ENCODE assay signal across 13 cellular contexts in the genomic region with DNA sequence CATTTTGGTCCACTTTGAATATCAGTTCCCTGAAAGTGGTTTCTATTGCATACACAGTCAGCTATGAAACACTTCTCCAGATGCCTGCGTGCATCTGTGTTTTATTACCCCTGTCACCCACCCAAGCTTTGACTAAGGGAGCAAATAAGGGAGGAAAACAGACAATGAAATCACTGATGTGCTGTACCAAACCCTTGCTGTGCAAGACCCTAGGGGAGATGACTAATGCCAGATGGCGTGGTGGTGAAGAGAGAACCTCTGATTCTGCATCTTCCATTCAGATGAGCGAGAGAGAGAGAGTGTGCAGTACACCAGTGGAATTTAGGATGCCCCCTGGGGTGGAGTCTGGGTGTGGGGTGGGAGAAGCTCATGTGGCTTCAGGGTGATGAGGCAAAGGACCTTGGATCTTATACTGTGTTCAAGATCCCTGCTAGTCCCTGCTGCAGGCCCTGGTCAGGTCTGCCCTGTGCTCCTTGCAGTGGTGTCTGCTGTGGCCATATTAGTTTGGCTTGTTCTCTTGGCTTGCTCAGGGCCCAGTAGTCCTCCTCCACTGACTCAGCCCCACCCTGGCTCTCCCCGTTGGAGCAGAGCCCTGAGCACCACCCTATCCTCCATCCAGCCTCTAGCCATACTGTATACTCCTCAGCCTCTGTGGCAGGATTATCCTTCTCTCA. TPM values are rescaled to one million over a fixed set of nuclear protein-coding genes. Genes with fewer than 3 reads are reported as not detected.
DNase-seq lines count a peak whose midpoint lies in the region; ATAC-seq and FAIRE-seq lines count a peak whose summit lies in the region.
"Had no signal": no experiment of that assay in that cellular context is flagged by ENCODE, and none has a peak within 500 bp of the region (broad histone marks: within the 10 kb centered on the region; RNA-seq: fewer than 3 reads in every experiment).

No MANE protein-coding gene starts in this region.

- H3K36me3 ChIP-seq in mesenchymal stem cell (ENCODE audit: control insufficient read depth in 1 of 2, insufficient read depth in 2 of 2, low read depth in 1 of 2, low read length in 2 of 2): no peaks in the 10 kb centered on the region
- H3K36me3 ChIP-seq in H7 (replicated peaks; ENCODE audit: control insufficient read depth, insufficient read depth, low read length): no peaks in the 10 kb centered on the region
- H3K36me3 ChIP-seq: ascending aorta had no signal

- H3K9ac ChIP-seq in mesenchymal stem cell (ENCODE audit: low read length): peak overlapping the region; percentile 82

- no peak overlapping the region for H3K4me2 ChIP-seq in mesenchymal stem cell (ENCODE audit: low read length, poor library complexity, severe bottlenecking)

- H2AK5ac ChIP-seq in mesenchymal stem cell (ENCODE audit: low read length, severe bottlenecking): no peak overlapping the region

- no peak overlapping the region for H3K4me3 Mint-ChIP-seq in naive thymus-derived CD8-positive, alpha-beta T cell

- H4K91ac ChIP-seq in mesenchymal stem cell (ENCODE audit: low read length): no peak overlapping the region

- no peaks in the 10 kb centered on the region for H3K9me3 Mint-ChIP-seq in naive thymus-derived CD8-positive, alpha-beta T cell

- peak overlapping the region in 1 of 2 experiments; percentile 11 for H3K14ac ChIP-seq in mesenchymal stem cell (ENCODE audit: low read length in 2 of 2)

- POLR2A ChIA-PET in naive thymus-derived CD8-positive, alpha-beta T cell (lab: Charles Lee): no interaction called here

- no peaks in the 10 kb centered on the region for H3K9me3 ChIP-seq in mesenchymal stem cell (ENCODE audit: control insufficient read depth, low read length)
- H3K9me3 ChIP-seq: ascending aorta had no signal

- no peak overlapping the region for H2BK5ac ChIP-seq in mesenchymal stem cell (ENCODE audit: low read depth, low read length, poor library complexity, severe bottlenecking)

- FAIRE-seq in endometrium (lab: Jason Lieb, UNC): peak; percentile 80
- FAIRE-seq: H1 had no signal

- H2BK15ac ChIP-seq in mesenchymal stem cell (ENCODE audit: low read depth, poor library complexity, severe bottlenecking): no peak overlapping the region

- H3K27me3 ChIP-seq in mesenchymal stem cell (ENCODE audit: control insufficient read depth in 1 of 2, insufficient read depth in 1 of 2, low read length in 2 of 2) (no peaks in the 10 kb centered on the region), H7 (ENCODE audit: control insufficient read depth, insufficient read depth, low read length) (no peaks in the 10 kb centered on the region)
- H3K27me3 ChIP-seq: ascending aorta had no signal

- H3K18ac ChIP-seq in mesenchymal stem cell (ENCODE audit: low read depth in 1 of 2, low read length in 2 of 2): no peak overlapping the region

- WGBS in mesenchymal stem cell: 38% methylated on average over 3 of the region's 4 CpGs

- H3K4me3 ChIP-seq in mesenchymal stem cell (ENCODE audit: insufficient read depth in 1 of 2, low read depth in 1 of 2, low read length in 2 of 2) (peak overlapping the region in 1 of 2 experiments; percentile 3), H7 (ENCODE audit: insufficient read depth, low read depth, low read length) (no peak overlapping the region)
- H3K4me3 ChIP-seq: ascending aorta had no signal

- H3K27ac ChIP-seq in mesenchymal stem cell (ENCODE audit: low read length, poor library complexity, severe bottlenecking): no peak overlapping the region
- H3K27ac ChIP-seq: ascending aorta had no signal

- H3K4me1 Mint-ChIP-seq in naive thymus-derived CD8-positive, alpha-beta T cell: no peaks in the 10 kb centered on the region

- H3K4ac ChIP-seq in mesenchymal stem cell (ENCODE audit: low read depth in 1 of 2, low read length in 2 of 2): no peak overlapping the region

- H2BK12ac ChIP-seq in mesenchymal stem cell (ENCODE audit: low read length in 2 of 2): no peak overlapping the region

- H2AFZ ChIP-seq in mesenchymal stem cell (ENCODE audit: low read depth, low read length): no peak overlapping the region

- H3K23ac ChIP-seq in mesenchymal stem cell (ENCODE audit: low read length in 2 of 2): no peak overlapping the region

- H3K79me1 ChIP-seq in mesenchymal stem cell (replicated peaks; ENCODE audit: low read length, poor library complexity, severe bottlenecking): no peaks in the 10 kb centered on the region

- no peaks in the 10 kb centered on the region for H3K36me3 Mint-ChIP-seq in naive thymus-derived CD8-positive, alpha-beta T cell

- H4K8ac ChIP-seq in mesenchymal stem cell (ENCODE audit: low read length): no peak overlapping the region

- intact Hi-C loops in Right ventricle myocardium inferior (cut with DNase I): no loop called here
- intact Hi-C loops in cardiac septum (cut with DNase I): no loop called here

- no peak overlapping the region for H2BK120ac ChIP-seq in mesenchymal stem cell (ENCODE audit: low read depth, low read length)

- peaks cover 4% of the 10 kb centered on the region for H3K4me1 ChIP-seq in mesenchymal stem cell (ENCODE audit: control insufficient read depth, insufficient read depth, low read depth, low read length)
- H3K4me1 ChIP-seq: ascending aorta had no signal

- peak overlapping the region in 1 of 10 donors; percentile 2 for H3K27ac Mint-ChIP-seq in naive thymus-derived CD8-positive, alpha-beta T cell

- H3K27me3 Mint-ChIP-seq in naive thymus-derived CD8-positive, alpha-beta T cell: peaks cover 0 to 18% (median 2%) of the 10 kb centered on the region in 5 donors

- peak; percentile 92 for ATAC-seq in Right ventricle myocardium inferior
- no peak for ATAC-seq in HG02840 (IDR thresholded peaks at IDR 0.05; ENCODE audit: low FRiP score, unreplicated experiment)
- no peak for ATAC-seq in naive thymus-derived CD8-positive, alpha-beta T cell

- peak; percentile 73 for DNase-seq in Right ventricle myocardium inferior (ENCODE audit: missing footprints)
- DNase-seq in cardiac septum (ENCODE audit: low spot score): no peak
- DNase-seq in mesenchymal stem cell: peak; percentile 55
- DNase-seq in stimulated activated CD8-positive, alpha-beta memory T cell treated with anti-CD3 and anti-CD28 coated beads, Interleukin-4, amount 100 ng/mL, for 48 hours: no peak
- no peak for DNase-seq in naive thymus-derived CD8-positive, alpha-beta T cell
- DNase-seq in H7: no peak
- DNase-seq: GDM1, NCI-H82, T-helper 1 cell had no signal

RNA-seq across cellular contexts. Expression of gene CLCA1, which starts 18.5 kb away (rescaled TPM):
- total RNA-seq in Right ventricle myocardium inferior (not detected), cardiac septum (not detected)
- polyA plus RNA-seq in mesenchymal stem cell (2013, experiment 1 of 2): not detected
- polyA plus RNA-seq in mesenchymal stem cell (2013, experiment 2 of 2): 0.01 TPM
- not detected for total RNA-seq in naive thymus-derived CD8-positive, alpha-beta T cell
- polyA plus RNA-seq in naive thymus-derived CD8-positive, alpha-beta T cell: not detected
- total RNA-seq in H7 (2014; rRNA removed; shearing (Covaris generic)): not detected in 2 replicates
- total RNA-seq: ascending aorta, H1 had no signal
- polyA plus RNA-seq: H1 had no signal

RNA-seq across cellular contexts. Expression of gene CLCA4, which starts 59.6 kb away (rescaled TPM):
- total RNA-seq in Right ventricle myocardium inferior: not detected
- total RNA-seq in cardiac septum: 0.13 TPM
- polyA plus RNA-seq in mesenchymal stem cell (2013, experiment 1 of 2): not detected
- not detected for polyA plus RNA-seq in mesenchymal stem cell (2013, experiment 2 of 2)
- under 1 TPM in 1 of 2 experiments, not detected in 1; 0.11 TPM for total RNA-seq in naive thymus-derived CD8-positive, alpha-beta T cell
- polyA plus RNA-seq in naive thymus-derived CD8-positive, alpha-beta T cell: not detected
- not detected in 2 replicates for total RNA-seq in H7 (2014; rRNA removed; shearing (Covaris generic))
- total RNA-seq: ascending aorta, H1 had no signal
- polyA plus RNA-seq: H1 had no signal

Comparison
In these comparisons a context has a peak if more than half of its experiments do, and no peak if none do; other contexts are left out.
1. DNase-seq: peak in Right ventricle myocardium inferior (single experiment) and mesenchymal stem cell (single experiment); none in cardiac septum (single experiment), stimulated activated CD8-positive, alpha-beta memory T cell treated with anti-CD3 and anti-CD28 coated beads, Interleukin-4, amount 100 ng/mL, for 48 hours (single experiment), naive thymus-derived CD8-positive, alpha-beta T cell (0 of 10) and H7 (single experiment).